22 cellular contexts compared by ENCODE assay signal in genomic region chr5:109316631-109317030, GRCh38.
DNase-seq lines count a peak whose midpoint lies in the region; ATAC-seq, FAIRE-seq and TF ChIP-seq lines count a peak whose summit lies in the region.
"Had no signal": no experiment of that assay in that cellular context is flagged by ENCODE, and none has a peak within 500 bp of the region (broad histone marks: within the 10 kb centered on the region; RNA-seq: fewer than 3 reads in every experiment).

No MANE protein-coding gene starts in this region.

- H2AFZ ChIP-seq in astrocyte (ENCODE audit: low read depth, low read length): no peak overlapping the region
- H2AFZ ChIP-seq: neural progenitor cell had no signal

- H3K27ac ChIP-seq in A549 (no peak overlapping the region), astrocyte (ENCODE audit: low read depth, low read length) (no peak overlapping the region)
- H3K27ac ChIP-seq: coronary artery, neural progenitor cell, right atrium auricular region, testis had no signal

- CTCF ChIA-PET in A549 (lab: Yijun Ruan, JAX): no interaction called here

- no peak for ATAC-seq in A549
- ATAC-seq in HG03196 (IDR thresholded peaks at IDR 0.05; ENCODE audit: unreplicated experiment): no peak
- ATAC-seq: activated naive CD8-positive, alpha-beta T cell treated with anti-CD3 and anti-CD28 coated beads, Interleukin-2, amount 50 U/mL, for 24 hours; activated T-cell treated with anti-CD3 and anti-CD28 coated beads, Interleukin-2, amount 50 U/mL, for 72 hours; CD8-positive, alpha-beta T cell had no signal

- TF ChIP-seq RAD21 in A549 (conservative IDR thresholded peaks at IDR 0.05 in 1 of 2, IDR thresholded peaks at IDR 0.05 in 1 of 2): no peak

- H3K36me3 ChIP-seq in astrocyte (ENCODE audit: insufficient read depth, low read length): no peaks in the 10 kb centered on the region
- H3K36me3 ChIP-seq: neural progenitor cell, right atrium auricular region had no signal

- DNase-seq in A549 (ENCODE audit: low read depth in 1 of 2, low spot score in 1 of 2) (peak in 1 of 2 experiments; percentile 12), HS-27A (ENCODE audit: low read depth) (peak; percentile 4), astrocyte (ENCODE audit: low read depth) (peak; percentile 22), hepatic stellate cell (ENCODE audit: low spot score) (peak; percentile 27), NCI-H2029 (lab: John Stamatoyannopoulos, UW) (no peak), DMS53 (lab: John Stamatoyannopoulos, UW) (no peak)
- DNase-seq in NK-92 treated with Interleukin-12 subunit alpha and Interleukin-12 subunit beta, amount 100 ng/mL, for 24 hours (lab: John Stamatoyannopoulos, UW): no peak
- DNase-seq: activated CD4-positive, alpha-beta T cell treated with anti-CD3 and anti-CD28 coated beads, Interleukin-2, amount 50 U/mL, for 48 hours; activated naive CD8-positive, alpha-beta T cell treated with anti-CD3 and anti-CD28 coated beads, Interleukin-2, amount 50 U/mL, for 24 hours; activated T-cell treated with anti-CD3 and anti-CD28 coated beads, Interleukin-2, amount 50 U/mL, for 72 hours; CD8-positive, alpha-beta T cell; GDM1; NCI-H2171; stimulated activated CD4-positive, alpha-beta T cell treated with anti-CD3 and anti-CD28 coated beads, Interleukin-2, amount 100 ng/mL, for 24 hours; testis had no signal

- 23% methylated on average over 4 of the region's 4 CpGs for WGBS in A549 (ENCODE audit: missing lambda C conversion rate)

- FAIRE-seq in A549 (lab: Jason Lieb, UNC) (no peak), astrocyte (lab: Jason Lieb, UNC) (no peak)
- FAIRE-seq: A204.1, HTR-8/SVneo, TTC549 had no signal

- no peaks in the 10 kb centered on the region for H3K9me3 Mint-ChIP-seq in astrocyte (ENCODE audit: unreplicated experiment)
- H3K9me3 Mint-ChIP-seq: activated naive CD8-positive, alpha-beta T cell treated with anti-CD3 and anti-CD28 coated beads, Interleukin-2, amount 50 U/mL, for 24 hours; CD8-positive, alpha-beta T cell; neural progenitor cell had no signal

- H3K36me3 Mint-ChIP-seq in astrocyte (ENCODE audit: low read depth, unreplicated experiment): peaks cover 5% of the 10 kb centered on the region
- H3K36me3 Mint-ChIP-seq: CD8-positive, alpha-beta T cell; neural progenitor cell had no signal

- TF ChIP-seq EP300 in A549 (IDR thresholded peaks at IDR 0.05): no peak

- no peaks in the 10 kb centered on the region for H3K27me3 ChIP-seq in astrocyte (ENCODE audit: insufficient read depth, low read length)
- H3K27me3 ChIP-seq: neural progenitor cell, right atrium auricular region, testis had no signal

- H3K4me1 Mint-ChIP-seq in astrocyte (ENCODE audit: low read depth, unreplicated experiment): no peaks in the 10 kb centered on the region
- H3K4me1 Mint-ChIP-seq: activated naive CD8-positive, alpha-beta T cell treated with anti-CD3 and anti-CD28 coated beads, Interleukin-2, amount 50 U/mL, for 24 hours had no signal

- POLR2A ChIA-PET in A549 (lab: Yijun Ruan, JAX): interaction anchor here (0.5 kb wide), 2 partner anchors 29 to 377 kb away, joined by 3 to 4 read pairs; no protein-coding TSS in a partner anchor

- no peak for TF ChIP-seq CTCF in A549 (IDR thresholded peaks at IDR 0.05)
- no peak for TF ChIP-seq CTCF in astrocyte (IDR thresholded peaks at IDR 0.05; ENCODE audit: insufficient read depth, low read depth, low read length)

- H3K79me2 ChIP-seq in astrocyte (ENCODE audit: insufficient read depth, low read length): no peaks in the 10 kb centered on the region

- H3K9me3 ChIP-seq in A549 (no peaks in the 10 kb centered on the region), astrocyte (ENCODE audit: insufficient read depth, low read depth, low read length) (no peaks in the 10 kb centered on the region)
- H3K9me3 ChIP-seq: right atrium auricular region, testis had no signal

- H3K9ac ChIP-seq in astrocyte (ENCODE audit: low read length): no peak overlapping the region
- H3K9ac ChIP-seq: neural progenitor cell had no signal

- H4K20me1 ChIP-seq in astrocyte (ENCODE audit: insufficient read depth, low read length): no peaks in the 10 kb centered on the region

- no peak for TF ChIP-seq POLR2A in A549 (IDR thresholded peaks at IDR 0.05; ENCODE audit: low read length)

- H3K4me2 ChIP-seq in A549 (no peak overlapping the region), astrocyte (ENCODE audit: low read length) (no peak overlapping the region)
- H3K4me2 ChIP-seq: neural progenitor cell had no signal

- no peak overlapping the region for H3K27ac Mint-ChIP-seq in astrocyte (ENCODE audit: unreplicated experiment)
- H3K27ac Mint-ChIP-seq: activated naive CD8-positive, alpha-beta T cell treated with anti-CD3 and anti-CD28 coated beads, Interleukin-2, amount 50 U/mL, for 24 hours; activated T-cell treated with anti-CD3 and anti-CD28 coated beads, Interleukin-2, amount 50 U/mL, for 72 hours; CD8-positive, alpha-beta T cell; neural progenitor cell had no signal

- H3K4me3 Mint-ChIP-seq in astrocyte (ENCODE audit: unreplicated experiment): no peak overlapping the region
- H3K4me3 Mint-ChIP-seq: activated naive CD8-positive, alpha-beta T cell treated with anti-CD3 and anti-CD28 coated beads, Interleukin-2, amount 50 U/mL, for 24 hours; activated T-cell treated with anti-CD3 and anti-CD28 coated beads, Interleukin-2, amount 50 U/mL, for 72 hours; CD8-positive, alpha-beta T cell; neural progenitor cell had no signal

- H3K4me3 ChIP-seq in A549 (no peak overlapping the region), astrocyte (ENCODE audit: insufficient read depth, low read depth, low read length) (no peak overlapping the region)
- H3K4me3 ChIP-seq: coronary artery, neural progenitor cell, right atrium auricular region, testis had no signal

- H3K27me3 Mint-ChIP-seq in astrocyte (ENCODE audit: low read depth, unreplicated experiment): no peaks in the 10 kb centered on the region
- H3K27me3 Mint-ChIP-seq: activated naive CD8-positive, alpha-beta T cell treated with anti-CD3 and anti-CD28 coated beads, Interleukin-2, amount 50 U/mL, for 24 hours had no signal

- no peaks in the 10 kb centered on the region for H3K4me1 ChIP-seq in A549
- H3K4me1 ChIP-seq in astrocyte (ENCODE audit: insufficient read depth, low read length): no peaks in the 10 kb centered on the region
- H3K4me1 ChIP-seq: right atrium auricular region, testis had no signal

TF ChIP-seq in A549, 52 proteins besides CTCF, POLR2A, EP300 and RAD21:
- TF ChIP-seq JUN (IDR thresholded peaks at IDR 0.05): no peak
- TF ChIP-seq USF2 (IDR thresholded peaks at IDR 0.05): 0 out of 2 replicates have a peak, but pooled peaks have one; percentile 11

Comparison
In these comparisons a context has a peak if more than half of its experiments do, and no peak if none do; other contexts are left out.
1. DNase-seq: peak in HS-27A (single experiment), astrocyte (single experiment) and hepatic stellate cell (single experiment); none in NCI-H2029 (single experiment), DMS53 (single experiment) and NK-92 treated with Interleukin-12 subunit alpha and Interleukin-12 subunit beta, amount 100 ng/mL, for 24 hours (single experiment).